In genomic region chr22:26658671-26659478, GRCh38 we compare ENCODE assay signal across 1 cellular context.
TF ChIP-seq lines count a peak whose summit lies in the region.

No MANE protein-coding gene starts in this region.

TF ChIP-seq in endothelial cell of umbilical vein, 7 proteins besides CTCF, POLR2A, EP300 and RAD21:
- TF ChIP-seq JUN (IDR thresholded peaks at IDR 0.05; ENCODE audit: borderline replicate concordance, insufficient read depth, insufficient read length, low read depth) (peak; percentile 8), FOS (IDR thresholded peaks at IDR 0.05; ENCODE audit: borderline replicate concordance, insufficient read depth, low read length) (peak; percentile 60), MYC (IDR thresholded peaks at IDR 0.05; ENCODE audit: low read depth, low read length) (no peak), EZH2 (IDR thresholded peaks at IDR 0.05; ENCODE audit: borderline replicate concordance, low read depth, low read length, severe bottlenecking) (no peak), MAX (IDR thresholded peaks at IDR 0.05; ENCODE audit: insufficient read depth, insufficient read length) (peak; percentile 40), GATA2 (IDR thresholded peaks at IDR 0.05; ENCODE audit: insufficient read depth, insufficient read length, low read depth, low read length) (no peak), POLR2AphosphoS5 (IDR thresholded peaks at IDR 0.05; ENCODE audit: insufficient read depth, low read depth, low read length) (no peak)
